8 cellular contexts compared by ENCODE assay signal in genomic region chr6:30681696-30682180, GRCh38. TPM values are rescaled to one million over a fixed set of nuclear protein-coding genes. Genes with fewer than 3 reads are reported as not detected.
A peak's percentile ranks its signal among the peaks of the same experiment; 100 is the strongest.
DNase-seq lines count a peak whose midpoint lies in the region; ATAC-seq and TF ChIP-seq lines count a peak whose summit lies in the region.

No MANE protein-coding gene starts in this region.

- no peaks in the 10 kb centered on the region for H3K9me3 Mint-ChIP-seq in natural killer cell treated with Interleukin-12 subunit alpha and Interleukin-12 subunit beta and Interleukin-15 and Interleukin-18, amount 100 ng/mL, for 72 hours

- ATAC-seq in natural killer cell treated with Interleukin-12 subunit alpha and Interleukin-12 subunit beta and Interleukin-15 and Interleukin-18, amount 100 ng/mL, for 72 hours, result no peak
- ATAC-seq in HG03378 (IDR thresholded peaks at IDR 0.05; ENCODE audit: unreplicated experiment), result no peak

- H3K4me2 ChIP-seq in Karpas-422 (ENCODE audit: low read depth, low read length, poor library complexity, severe bottlenecking), result peak overlapping the region; percentile 97

- H3K27ac ChIP-seq in Karpas-422 (ENCODE audit: low read length), result peak overlapping the region; percentile 98

- peak overlapping the region; percentile 98 for H3K27ac Mint-ChIP-seq in natural killer cell treated with Interleukin-12 subunit alpha and Interleukin-12 subunit beta and Interleukin-15 and Interleukin-18, amount 100 ng/mL, for 72 hours

- peaks cover 70% of the 10 kb centered on the region for H3K79me2 ChIP-seq in Karpas-422 (ENCODE audit: low read length)

- H3K27me3 ChIP-seq in BJ (ENCODE audit: control insufficient read depth, insufficient read depth, low read length) (no peaks in the 10 kb centered on the region), Karpas-422 (ENCODE audit: low read length) (no peaks in the 10 kb centered on the region)

- H3K4me1 ChIP-seq in Karpas-422 (ENCODE audit: low read length), result peaks cover 60% of the 10 kb centered on the region

- H3K9me2 ChIP-seq in Karpas-422 (replicated peaks; ENCODE audit: insufficient read depth, low read length), result no peaks in the 10 kb centered on the region

- peaks cover 49 to 55% of the 10 kb centered on the region in 2 donors for H3K4me1 Mint-ChIP-seq in natural killer cell treated with Interleukin-12 subunit alpha and Interleukin-12 subunit beta and Interleukin-15 and Interleukin-18, amount 100 ng/mL, for 72 hours (ENCODE audit: low read depth in 2 of 2)

- no peak overlapping the region for H2AFZ ChIP-seq in Karpas-422 (ENCODE audit: low read length)

- H3K36me3 ChIP-seq in BJ (ENCODE audit: control insufficient read depth, insufficient read depth, low read length) (peaks cover 18% of the 10 kb centered on the region), Karpas-422 (ENCODE audit: insufficient read depth, low read length) (peaks cover 19% of the 10 kb centered on the region)

- DNase-seq in BJ (ENCODE audit: low read depth), result no peak
- DNase-seq in Karpas-422, result no peak
- DNase-seq in cardiac fibroblast (ENCODE audit: low read depth in 2 of 2), result no peak
- no peak for DNase-seq in natural killer cell treated with Interleukin-12 subunit alpha and Interleukin-12 subunit beta and Interleukin-15 and Interleukin-18, amount 100 ng/mL, for 72 hours (ENCODE audit: low spot score)
- DNase-seq in NCI-H524 (lab: John Stamatoyannopoulos, UW), result no peak
- no peak for DNase-seq in anterior cingulate cortex (lab: John Stamatoyannopoulos, UW)
- DNase-seq in NCI-H345 treated with DMSO at 0.1 percent for 48 hours (lab: John Stamatoyannopoulos, UW; ENCODE audit: unreplicated experiment), result no peak

- peaks cover 53% of the 10 kb centered on the region for H3K36me3 Mint-ChIP-seq in natural killer cell treated with Interleukin-12 subunit alpha and Interleukin-12 subunit beta and Interleukin-15 and Interleukin-18, amount 100 ng/mL, for 72 hours

- H3K9ac ChIP-seq in Karpas-422 (ENCODE audit: low read length), result peak overlapping the region; percentile 96

- H3K4me3 Mint-ChIP-seq in natural killer cell treated with Interleukin-12 subunit alpha and Interleukin-12 subunit beta and Interleukin-15 and Interleukin-18, amount 100 ng/mL, for 72 hours, result peak overlapping the region; percentile 100

- H3K4me3 ChIP-seq in BJ (ENCODE audit: low read depth, low read length) (peak overlapping the region; percentile 87), Karpas-422 (ENCODE audit: low read length) (peak overlapping the region; percentile 80), cardiac fibroblast (replicated peaks in 1 of 2; ENCODE audit: low read depth in 2 of 2, low read length in 2 of 2) (peak overlapping the region; percentile 85 to 94)

- peaks cover 8% of the 10 kb centered on the region; the same call in 1 of the 2 replicates for H4K20me1 ChIP-seq in Karpas-422 (ENCODE audit: insufficient read depth, low read depth, low read length)

- no peaks in the 10 kb centered on the region for H3K9me3 ChIP-seq in Karpas-422 (ENCODE audit: low read length)

- no peaks in the 10 kb centered on the region for H3K27me3 Mint-ChIP-seq in natural killer cell treated with Interleukin-12 subunit alpha and Interleukin-12 subunit beta and Interleukin-15 and Interleukin-18, amount 100 ng/mL, for 72 hours

- CTCF ChIA-PET in BJ (lab: Yijun Ruan, JAX), result interaction anchor here (1.3 to 17.2 kb wide), 4 partner anchors 10 to 233 kb away, joined by 3 to 387 read pairs (median 4); partner anchors contain the start of genes DHX16, MDC1, TUBB and VARS2

- no peak for TF ChIP-seq CTCF in BJ (IDR thresholded peaks at IDR 0.05; ENCODE audit: insufficient read depth, low read depth, low read length)
- no peak for TF ChIP-seq CTCF in cardiac fibroblast (IDR thresholded peaks at IDR 0.05; ENCODE audit: low read depth, low read length)

- POLR2A ChIA-PET in BJ (lab: Charles Lee), result interaction anchor here (0.6 to 1.0 kb wide), 2 partner anchors 40 to 196 kb away, joined by 3 to 4 read pairs; no protein-coding TSS in a partner anchor

RNA-seq across cellular contexts. Expression of gene PPP1R18, which starts 4.7 kb away (rescaled TPM):
- 87.5 and 121 TPM in 2 replicates for polyA plus RNA-seq in BJ (2011; rRNA removed)
- 63.2 and 74.2 TPM in 2 replicates for polyA minus RNA-seq in BJ (2011; rRNA and poly(A)+ RNA removed)
- total RNA-seq in Karpas-422 (2014; rRNA removed; shearing (Covaris generic); ENCODE audit: low replicate concordance), result 69.8 and 75.3 TPM in 2 replicates
- total RNA-seq in natural killer cell treated with Interleukin-12 subunit alpha and Interleukin-12 subunit beta and Interleukin-15 and Interleukin-18, amount 100 ng/mL, for 72 hours, result 100 to 1,000 TPM; 168 to 271 TPM

RNA-seq across cellular contexts. Expression of gene DHX16, which starts 8.9 kb away (rescaled TPM):
- 25.1 and 44.5 TPM in 2 replicates for polyA plus RNA-seq in BJ (2011; rRNA removed)
- polyA minus RNA-seq in BJ (2011; rRNA and poly(A)+ RNA removed), result 26.6 and 33.1 TPM in 2 replicates
- total RNA-seq in Karpas-422 (2014; rRNA removed; shearing (Covaris generic); ENCODE audit: low replicate concordance), result 26.5 and 36.1 TPM in 2 replicates
- 10 to 100 TPM; 50.7 to 64.2 TPM for total RNA-seq in natural killer cell treated with Interleukin-12 subunit alpha and Interleukin-12 subunit beta and Interleukin-15 and Interleukin-18, amount 100 ng/mL, for 72 hours

RNA-seq across cellular contexts. Expression of gene NRM, which starts 9.0 kb away (rescaled TPM):
- 12.6 and 19.7 TPM in 2 replicates for polyA plus RNA-seq in BJ (2011; rRNA removed)
- polyA minus RNA-seq in BJ (2011; rRNA and poly(A)+ RNA removed), result 8.8 and 13.5 TPM in 2 replicates
- 16.9 and 38.1 TPM in 2 replicates for total RNA-seq in Karpas-422 (2014; rRNA removed; shearing (Covaris generic); ENCODE audit: low replicate concordance)
- total RNA-seq in natural killer cell treated with Interleukin-12 subunit alpha and Interleukin-12 subunit beta and Interleukin-15 and Interleukin-18, amount 100 ng/mL, for 72 hours, result 10 to 100 TPM; 11.7 to 24.2 TPM

RNA-seq across cellular contexts. Expression of gene C6orf136, which starts 34.8 kb away (rescaled TPM):
- polyA plus RNA-seq in BJ (2011; rRNA removed), result 5.4 and 6.0 TPM in 2 replicates
- polyA minus RNA-seq in BJ (2011; rRNA and poly(A)+ RNA removed), result 8.1 and 13.6 TPM in 2 replicates
- total RNA-seq in Karpas-422 (2014; rRNA removed; shearing (Covaris generic); ENCODE audit: low replicate concordance), result 5.6 and 10.0 TPM in 2 replicates
- 10 to 100 TPM; 29.6 to 32.5 TPM for total RNA-seq in natural killer cell treated with Interleukin-12 subunit alpha and Interleukin-12 subunit beta and Interleukin-15 and Interleukin-18, amount 100 ng/mL, for 72 hours

RNA-seq across cellular contexts. Expression of gene MDC1, which starts 35.3 kb away (rescaled TPM):
- 5.1 and 7.5 TPM in 2 replicates for polyA plus RNA-seq in BJ (2011; rRNA removed)
- 5.0 and 24.5 TPM in 2 replicates for polyA minus RNA-seq in BJ (2011; rRNA and poly(A)+ RNA removed)
- 9.4 and 11.0 TPM in 2 replicates for total RNA-seq in Karpas-422 (2014; rRNA removed; shearing (Covaris generic); ENCODE audit: low replicate concordance)
- total RNA-seq in natural killer cell treated with Interleukin-12 subunit alpha and Interleukin-12 subunit beta and Interleukin-15 and Interleukin-18, amount 100 ng/mL, for 72 hours, result 100 to 1,000 TPM in 1 of 2 donors, 10 to 100 TPM in 1; 64.1 to 118 TPM
